ENCODE assay signal across 1 cellular context in the genomic region with DNA sequence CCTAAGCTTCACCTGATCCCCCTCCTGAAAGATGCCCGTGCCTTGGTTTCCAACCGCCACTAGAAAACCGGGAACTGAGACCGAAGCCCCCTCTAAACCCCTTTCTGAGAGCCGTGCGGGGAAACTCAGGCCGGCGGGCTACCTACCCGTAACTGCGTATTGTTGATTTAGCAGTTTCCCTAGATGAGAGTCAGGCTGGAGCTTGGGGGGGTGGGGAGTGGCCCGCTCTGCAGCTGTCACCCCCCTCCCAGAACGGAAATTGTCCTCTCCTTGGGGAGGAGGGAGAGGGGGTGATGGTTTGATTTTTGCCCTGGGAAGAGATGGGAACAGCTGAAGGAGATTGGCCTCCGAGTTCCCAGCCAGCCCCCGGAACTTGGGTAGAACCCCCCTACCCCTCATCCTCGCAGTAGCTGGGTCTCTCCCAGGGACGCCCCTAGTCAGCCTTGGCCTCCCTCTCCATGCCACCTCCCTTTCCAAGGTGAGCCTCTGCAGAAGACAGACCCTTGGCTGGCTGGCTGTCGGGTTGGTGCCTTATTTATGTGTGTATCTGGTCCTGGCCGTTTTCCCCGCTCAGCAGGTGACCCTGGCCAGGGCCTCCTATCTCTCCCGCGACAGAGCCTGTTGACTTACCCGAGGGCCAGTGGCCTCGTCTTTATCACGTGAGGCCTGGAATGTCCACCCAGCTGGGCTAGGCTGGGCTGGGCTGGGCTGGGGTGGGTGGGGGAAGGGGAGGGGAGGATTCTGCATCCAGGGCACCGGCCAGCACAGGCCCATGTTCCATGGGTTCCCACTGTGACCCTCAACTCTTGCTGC.
A peak's percentile ranks its signal among the peaks of the same experiment; 100 is the strongest.
TF ChIP-seq lines count a peak whose summit lies in the region.

No MANE protein-coding gene starts in this region.

TF ChIP-seq in HepG2, 621 proteins besides CTCF, POLR2A, EP300 and RAD21 (continued from another document and continues in another):
- TF ChIP-seq FUBP1 (CRISPR knock-in tag; IDR thresholded peaks at IDR 0.05; ENCODE audit: borderline replicate concordance) (no peak), ZNF839 (CRISPR knock-in tag; IDR thresholded peaks at IDR 0.05; ENCODE audit: borderline replicate concordance) (no peak), ZNF724P (CRISPR knock-in tag; IDR thresholded peaks at IDR 0.05; ENCODE audit: borderline replicate concordance) (no peak), JUNB (CRISPR knock-in tag; IDR thresholded peaks at IDR 0.05; ENCODE audit: borderline replicate concordance) (no peak), JUN (CRISPR knock-in tag; IDR thresholded peaks at IDR 0.05) (no peak), SRSF9 (IDR thresholded peaks at IDR 0.05; ENCODE audit: borderline replicate concordance, insufficient read depth, low read depth, low read length, poor library complexity, severe bottlenecking) (no peak), FOXO4 (CRISPR knock-in tag; conservative IDR thresholded peaks at IDR 0.05) (0 out of 2 replicates have a peak, but pooled peaks have one; percentile 59), ATRX (CRISPR knock-in tag; IDR thresholded peaks at IDR 0.05; ENCODE audit: borderline replicate concordance) (no peak), POLR2G (IDR thresholded peaks at IDR 0.05; ENCODE audit: low read depth, low read length) (no peak), ZNF552 (CRISPR knock-in tag; IDR thresholded peaks at IDR 0.05; ENCODE audit: borderline replicate concordance) (no peak), CBX5 (CRISPR knock-in tag; IDR thresholded peaks at IDR 0.05; ENCODE audit: borderline replicate concordance) (no peak), ZFYVE20 (CRISPR knock-in tag; IDR thresholded peaks at IDR 0.05; ENCODE audit: borderline replicate concordance, low read depth) (no peak), GABPA (IDR thresholded peaks at IDR 0.05; ENCODE audit: low read depth, low read length) (no peak), GABPA (CRISPR knock-in tag; IDR thresholded peaks at IDR 0.05; ENCODE audit: low read depth) (no peak), ATF6 (CRISPR knock-in tag; conservative IDR thresholded peaks at IDR 0.05) (no peak), HCFC1 (IDR thresholded peaks at IDR 0.05; ENCODE audit: low read depth, low read length) (no peak), PRDM10 (CRISPR knock-in tag; IDR thresholded peaks at IDR 0.05; ENCODE audit: low read depth) (no peak; the same call in 1 of the 2 replicates), MEF2D (CRISPR knock-in tag; IDR thresholded peaks at IDR 0.05) (no peak), KDM5B (CRISPR knock-in tag; IDR thresholded peaks at IDR 0.05; ENCODE audit: borderline replicate concordance) (no peak), MATR3 (CRISPR knock-in tag; IDR thresholded peaks at IDR 0.05) (no peak), HMG20B (CRISPR knock-in tag; conservative IDR thresholded peaks at IDR 0.05) (no peak), PRMT3 (CRISPR knock-in tag; IDR thresholded peaks at IDR 0.05; ENCODE audit: borderline replicate concordance, low read depth) (no peak), KMT2B (CRISPR knock-in tag; IDR thresholded peaks at IDR 0.05) (no peak), SNRNP70 (IDR thresholded peaks at IDR 0.05; ENCODE audit: low read depth, low read length) (no peak), ZNF235 (CRISPR knock-in tag; IDR thresholded peaks at IDR 0.05; ENCODE audit: borderline replicate concordance) (no peak), ZBTB33 (CRISPR knock-in tag; IDR thresholded peaks at IDR 0.05) (no peak), XBP1 (CRISPR knock-in tag; IDR thresholded peaks at IDR 0.05) (no peak), POLR2AphosphoS5 (IDR thresholded peaks at IDR 0.05; ENCODE audit: low read depth, low read length) (0 out of 2 replicates have a peak, but pooled peaks have one; percentile 12), ZBTB3 (CRISPR knock-in tag; IDR thresholded peaks at IDR 0.05; ENCODE audit: borderline replicate concordance, low read depth) (no peak), ZNF367 (CRISPR knock-in tag; IDR thresholded peaks at IDR 0.05; ENCODE audit: borderline replicate concordance) (no peak), CBX1 (IDR thresholded peaks at IDR 0.05; ENCODE audit: low read depth) (no peak), CEBPG (CRISPR knock-in tag; IDR thresholded peaks at IDR 0.05) (no peak), HNF1B (CRISPR knock-in tag; IDR thresholded peaks at IDR 0.05) (0 out of 2 replicates have a peak, but pooled peaks have one; percentile 44)
- TF ChIP-seq, protein P1, sequence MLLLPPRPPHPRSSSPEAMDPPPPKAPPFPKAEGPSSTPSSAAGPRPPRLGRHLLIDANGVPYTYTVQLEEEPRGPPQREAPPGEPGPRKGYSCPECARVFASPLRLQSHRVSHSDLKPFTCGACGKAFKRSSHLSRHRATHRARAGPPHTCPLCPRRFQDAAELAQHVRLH (CRISPR knock-in tag; IDR thresholded peaks at IDR 0.05; ENCODE audit: borderline replicate concordance, low read depth), result peak; percentile 32; the same call in 1 of the 2 replicates
- TF ChIP-seq, protein P2, sequence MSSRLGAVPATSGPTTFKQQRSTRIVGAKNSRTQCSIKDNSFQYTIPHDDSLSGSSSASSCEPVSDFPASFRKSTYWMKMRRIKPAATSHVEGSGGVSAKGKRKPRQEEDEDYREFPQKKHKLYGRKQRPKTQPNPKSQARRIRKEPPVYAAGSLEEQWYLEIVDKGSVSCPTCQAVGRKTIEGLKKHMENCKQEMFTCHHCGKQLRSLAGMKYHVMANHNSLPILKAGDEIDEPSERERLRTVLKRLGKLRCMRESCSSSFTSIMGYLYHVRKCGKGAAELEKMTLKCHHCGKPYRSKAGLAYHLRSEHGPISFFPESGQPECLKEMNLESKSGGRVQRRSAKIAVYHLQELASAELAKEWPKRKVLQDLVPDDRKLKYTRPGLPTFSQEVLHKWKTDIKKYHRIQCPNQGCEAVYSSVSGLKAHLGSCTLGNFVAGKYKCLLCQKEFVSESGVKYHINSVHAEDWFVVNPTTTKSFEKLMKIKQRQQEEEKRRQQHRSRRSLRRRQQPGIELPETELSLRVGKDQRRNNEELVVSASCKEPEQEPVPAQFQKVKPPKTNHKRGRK (CRISPR knock-in tag; IDR thresholded peaks at IDR 0.05), result no peak
- TF ChIP-seq, protein P3, sequence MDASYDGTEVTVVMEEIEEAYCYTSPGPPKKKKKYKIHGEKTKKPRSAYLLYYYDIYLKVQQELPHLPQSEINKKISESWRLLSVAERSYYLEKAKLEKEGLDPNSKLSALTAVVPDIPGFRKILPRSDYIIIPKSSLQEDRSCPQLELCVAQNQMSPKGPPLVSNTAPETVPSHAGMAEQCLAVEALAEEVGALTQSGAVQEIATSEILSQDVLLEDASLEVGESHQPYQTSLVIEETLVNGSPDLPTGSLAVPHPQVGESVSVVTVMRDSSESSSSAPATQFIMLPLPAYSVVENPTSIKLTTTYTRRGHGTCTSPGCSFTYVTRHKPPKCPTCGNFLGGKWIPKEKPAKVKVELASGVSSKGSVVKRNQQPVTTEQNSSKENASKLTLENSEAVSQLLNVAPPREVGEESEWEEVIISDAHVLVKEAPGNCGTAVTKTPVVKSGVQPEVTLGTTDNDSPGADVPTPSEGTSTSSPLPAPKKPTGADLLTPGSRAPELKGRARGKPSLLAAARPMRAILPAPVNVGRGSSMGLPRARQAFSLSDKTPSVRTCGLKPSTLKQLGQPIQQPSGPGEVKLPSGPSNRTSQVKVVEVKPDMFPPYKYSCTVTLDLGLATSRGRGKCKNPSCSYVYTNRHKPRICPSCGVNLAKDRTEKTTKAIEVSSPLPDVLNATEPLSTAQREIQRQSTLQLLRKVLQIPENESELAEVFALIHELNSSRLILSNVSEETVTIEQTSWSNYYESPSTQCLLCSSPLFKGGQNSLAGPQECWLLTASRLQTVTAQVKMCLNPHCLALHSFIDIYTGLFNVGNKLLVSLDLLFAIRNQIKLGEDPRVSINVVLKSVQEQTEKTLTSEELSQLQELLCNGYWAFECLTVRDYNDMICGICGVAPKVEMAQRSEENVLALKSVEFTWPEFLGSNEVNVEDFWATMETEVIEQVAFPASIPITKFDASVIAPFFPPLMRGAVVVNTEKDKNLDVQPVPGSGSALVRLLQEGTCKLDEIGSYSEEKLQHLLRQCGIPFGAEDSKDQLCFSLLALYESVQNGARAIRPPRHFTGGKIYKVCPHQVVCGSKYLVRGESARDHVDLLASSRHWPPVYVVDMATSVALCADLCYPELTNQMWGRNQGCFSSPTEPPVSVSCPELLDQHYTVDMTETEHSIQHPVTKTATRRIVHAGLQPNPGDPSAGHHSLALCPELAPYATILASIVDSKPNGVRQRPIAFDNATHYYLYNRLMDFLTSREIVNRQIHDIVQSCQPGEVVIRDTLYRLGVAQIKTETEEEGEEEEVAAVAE (CRISPR knock-in tag; IDR thresholded peaks at IDR 0.05; ENCODE audit: borderline replicate concordance), result no peak
